In genomic region chr2:207385903-207386302, GRCh38 we compare ENCODE assay signal across 16 cellular contexts.
DNase-seq lines count a peak whose midpoint lies in the region; TF ChIP-seq lines count a peak whose summit lies in the region.
"Had no signal": no experiment of that assay in that cellular context is flagged by ENCODE, and none has a peak within 500 bp of the region (broad histone marks: within the 10 kb centered on the region; RNA-seq: fewer than 3 reads in every experiment).

No MANE protein-coding gene starts in this region.

- DNase-seq in AG04450 (ENCODE audit: low read depth, low spot score): peak; percentile 48
- DNase-seq in HFFc6: peak; percentile 23
- DNase-seq in amniotic epithelial cell (ENCODE audit: low read depth): peak; percentile 65
- DNase-seq in foreskin fibroblast: peak; percentile 63 to 81
- no peak for DNase-seq in foreskin melanocyte
- no peak for DNase-seq in stimulated activated CD4-positive, alpha-beta T cell treated with anti-CD3 and anti-CD28 coated beads, Interleukin-4, amount 100 ng/mL, for 4 hours
- DNase-seq in ovary: no peak
- no peak for DNase-seq in immature natural killer cell
- DNase-seq: effector CD4-positive, alpha-beta T cell; hypothalamus; KBM-7; stimulated activated CD4-positive, alpha-beta T cell treated with anti-CD3 and anti-CD28 coated beads, Interleukin-2, amount 100 ng/mL, for 24 hours; stimulated activated naive CD4-positive, alpha-beta T cell had no signal

- H3K27ac ChIP-seq in AG04450 (ENCODE audit: low read depth, low read length) (no peak overlapping the region), ovary (no peak overlapping the region)
- H3K27ac ChIP-seq: parathyroid adenoma had no signal

- H3K27me3 ChIP-seq in AG04450 (ENCODE audit: control insufficient read depth, insufficient read depth, low read length): no peaks in the 10 kb centered on the region
- H3K27me3 ChIP-seq in ovary: no peaks in the 10 kb centered on the region

- H3K4me3 ChIP-seq in AG04450 (ENCODE audit: low read depth, low read length) (no peak overlapping the region), foreskin fibroblast (ENCODE audit: low read depth in 1 of 2, low read length in 2 of 2) (no peak overlapping the region), ovary (no peak overlapping the region)

- no peak for TF ChIP-seq EP300 in ovary (IDR thresholded peaks at IDR 0.05)

- H3K4me1 Mint-ChIP-seq in HFFc6 (ENCODE audit: low read depth): peaks cover 6% of the 10 kb centered on the region
- H3K4me1 Mint-ChIP-seq in immature natural killer cell: no peaks in the 10 kb centered on the region
- H3K4me1 Mint-ChIP-seq: memory B cell had no signal

- H3K4me3 Mint-ChIP-seq in HFFc6: no peak overlapping the region
- H3K4me3 Mint-ChIP-seq in immature natural killer cell: no peak overlapping the region
- H3K4me3 Mint-ChIP-seq: memory B cell had no signal

- intact Hi-C loops in ovary (cut with DNase I): no loop called here

- H3K27ac Mint-ChIP-seq in HFFc6 (peak overlapping the region; percentile 19; the same call in 1 of the 2 replicates), immature natural killer cell (no peak overlapping the region)
- H3K27ac Mint-ChIP-seq: activated naive CD4-positive, alpha-beta T cell treated with anti-CD3 and anti-CD28 coated beads, Interleukin-2, amount 50 U/mL, for 72 hours; memory B cell had no signal

- H3K9me3 Mint-ChIP-seq in HFFc6: peaks cover 12% of the 10 kb centered on the region; the same call in 1 of the 2 replicates
- H3K9me3 Mint-ChIP-seq in immature natural killer cell: peaks cover under 1 to 14% (median 8%) of the 10 kb centered on the region in 6 donors

- no peak for TF ChIP-seq POLR2A in ovary (IDR thresholded peaks at IDR 0.05)

- H3K27me3 Mint-ChIP-seq in HFFc6 (ENCODE audit: insufficient read depth): no peaks in the 10 kb centered on the region
- H3K27me3 Mint-ChIP-seq in immature natural killer cell (ENCODE audit: low read depth in 3 of 3): peaks cover 1 to 7% (median 3%) of the 10 kb centered on the region in 3 donors
- H3K27me3 Mint-ChIP-seq: memory B cell had no signal

- TF ChIP-seq CTCF in AG04450 (IDR thresholded peaks at IDR 0.05; ENCODE audit: low read depth, low read length) (no peak), HFFc6 (IDR thresholded peaks at IDR 0.05) (no peak), foreskin fibroblast (IDR thresholded peaks at IDR 0.05; ENCODE audit: low read depth, low read length) (no peak), ovary (IDR thresholded peaks at IDR 0.05) (no peak)

- POLR2A ChIA-PET in AG04450 (lab: Yijun Ruan, JAX): no interaction called here

- H3K36me3 Mint-ChIP-seq in HFFc6 (ENCODE audit: low read depth) (peaks cover 9% of the 10 kb centered on the region; the same call in 1 of the 2 replicates), immature natural killer cell (peaks cover 0 to 10% (median 6%) of the 10 kb centered on the region in 3 donors)

- peaks cover 7% of the 10 kb centered on the region for H3K9me3 ChIP-seq in AG04450 (ENCODE audit: control insufficient read depth, insufficient read depth, low read length)
- H3K9me3 ChIP-seq in ovary: no peaks in the 10 kb centered on the region

- CTCF ChIA-PET in AG04450 (lab: Charles Lee): no interaction called here

- no peaks in the 10 kb centered on the region for H3K4me1 ChIP-seq in ovary (ENCODE audit: insufficient read depth)

- 79 to 95% (median 90%) methylated on average over 1 of the region's 1 CpG for WGBS in ovary, 3 donors

- H3K36me3 ChIP-seq in ovary: no peaks in the 10 kb centered on the region

Comparison
In these comparisons a context has a peak if more than half of its experiments do, and no peak if none do; other contexts are left out.
1. DNase-seq: peak in AG04450 (single experiment), HFFc6 (single experiment), amniotic epithelial cell (single experiment) and foreskin fibroblast (2 of 2); none in foreskin melanocyte (single experiment), stimulated activated CD4-positive, alpha-beta T cell treated with anti-CD3 and anti-CD28 coated beads, Interleukin-4, amount 100 ng/mL, for 4 hours (0 of 2), ovary (0 of 5) and immature natural killer cell (0 of 3).